34 cellular contexts compared by ENCODE assay signal in the genomic region with DNA sequence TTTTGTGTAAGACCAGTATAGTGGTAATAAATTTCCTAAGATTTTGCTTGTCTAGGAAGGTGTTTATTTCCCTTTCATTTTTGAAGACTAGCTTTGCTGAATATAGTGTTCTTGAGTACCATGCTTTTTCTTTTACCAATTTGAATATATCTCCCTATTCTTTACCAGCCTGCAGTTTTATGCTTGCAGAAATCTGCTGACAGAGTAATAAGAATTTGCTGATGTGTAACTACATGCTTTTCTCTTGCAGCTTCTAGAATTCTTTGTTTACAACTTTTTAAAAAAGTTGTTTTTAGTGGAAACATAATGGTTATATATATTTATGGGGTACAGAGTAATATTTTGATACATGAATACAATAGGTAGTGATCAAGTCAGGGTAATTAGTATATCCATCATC.
"Had no signal": no experiment of that assay in that cellular context is flagged by ENCODE, and none has a peak within 500 bp of the region (broad histone marks: within the 10 kb centered on the region; RNA-seq: fewer than 3 reads in every experiment).

No MANE protein-coding gene starts in this region.

- H3K9me3 ChIP-seq: MG63 had no signal

- H3K36me3 ChIP-seq: MG63 had no signal

- H3K27me3 ChIP-seq: MG63 had no signal

- DNase-seq: Karpas-422, Kasumi-1, MG63, MM.1S, MV-4-11, NCI-H1048, NCI-H1092, NCI-H1092 treated with DMSO at 0.1 percent for 48 hours, NCI-H1105, NCI-H1105 treated with DMSO at 0.1 percent for 48 hours, NCI-H1417, NCI-H1417 treated with DMSO at 0.1 percent for 48 hours, NCI-H1436, NCI-H1436 treated with DMSO at 0.1 percent for 48 hours, NCI-H146, NCI-H1694, NCI-H1694 treated with DMSO at 0.1 percent for 48 hours, NCI-H187, NCI-H187 treated with DMSO at 0.1 percent for 48 hours, NCI-H1930, NCI-H2029, NCI-H2029 treated with DMSO at 0.1 percent for 48 hours, NCI-H2081, NCI-H2081 treated with DMSO at 0.1 percent for 48 hours, NCI-H2107, NCI-H2171, NCI-H2171 treated with DMSO at 0.1 percent for 48 hours, NCI-H2227 treated with DMSO at 0.1 percent for 48 hours, NCI-H226, NCI-H345, NCI-H446, NCI-H446 treated with DMSO at 0.1 percent for 48 hours, NCI-H510A, NCI-H510A treated with DMSO at 0.1 percent for 48 hours had no signal

- H3K4me3 ChIP-seq: MG63 had no signal
